8 cellular contexts compared by ENCODE assay signal in genomic region chr14:99479903-99480855, GRCh38. TPM values are rescaled to one million over a fixed set of nuclear protein-coding genes. Genes with fewer than 3 reads are reported as not detected.
DNase-seq lines count a peak whose midpoint lies in the region; ATAC-seq, FAIRE-seq and TF ChIP-seq lines count a peak whose summit lies in the region.

No MANE protein-coding gene starts in this region.

- H3K9me2 ChIP-seq in PC-9 (ENCODE audit: insufficient read depth) = no peaks in the 10 kb centered on the region

- POLR2A ChIA-PET in A673 (lab: Charles Lee; ENCODE audit: low non-redundant PET) = no interaction called here
- POLR2A ChIA-PET in PC-9 (lab: Charles Lee; ENCODE audit: unreplicated experiment) = interaction anchor here (0.6 kb wide), 3 partner anchors 17 to 825 kb away, joined by 3 to 9 read pairs (median 5); no protein-coding TSS in a partner anchor

- BruUV-seq in A673 (replicated peaks; lab: Mats Ljungman, UMichigan) (no TSS peak), PC-9 (replicated peaks; lab: Mats Ljungman, UMichigan) (no TSS peak)

- H3K27ac Mint-ChIP-seq in neural progenitor cell = peak overlapping the region; percentile 55

- FAIRE-seq in frontal cortex (lab: Jason Lieb, UNC) = no peak

- intact Hi-C loops in A673 (cut with micrococcal nuclease; ENCODE audit: unreplicated experiment) (no loop called here), PC-9 (cut with micrococcal nuclease; ENCODE audit: unreplicated experiment) (no loop called here)

- CTCF ChIA-PET in A673 (lab: Charles Lee) = interaction anchor here (0.8 kb wide), 1 partner anchor 419 kb away, joined by 3 read pairs; no protein-coding TSS in a partner anchor
- CTCF ChIA-PET in PC-9 (lab: Charles Lee) = no interaction called here

- H3K79me2 ChIP-seq in PC-9 (ENCODE audit: low read depth) = peaks cover 86% of the 10 kb centered on the region
- peaks cover 88% of the 10 kb centered on the region for H3K79me2 ChIP-seq in neural progenitor cell (ENCODE audit: low read depth)

- H3K4me2 ChIP-seq in PC-9 (peak overlapping the region; percentile 93), neural progenitor cell (peak overlapping the region; percentile 93)

- peak overlapping the region; percentile 95 for H3K4me3 Mint-ChIP-seq in neural progenitor cell

- H3K27ac ChIP-seq in A673 (ENCODE audit: low read depth, low read length, poor library complexity, severe bottlenecking) (peak overlapping the region; percentile 93), PC-9 (no peak overlapping the region), neural progenitor cell (peak overlapping the region; percentile 83), thoracic aorta (peak overlapping the region; percentile 80 to 86)

- no peaks in the 10 kb centered on the region for H3K27me3 Mint-ChIP-seq in neural progenitor cell (ENCODE audit: insufficient read depth, low read depth)

- H3K36me3 ChIP-seq in A673 (ENCODE audit: insufficient read depth, low read length, poor library complexity, severe bottlenecking) (no peaks in the 10 kb centered on the region), PC-9 (ENCODE audit: low read depth) (no peaks in the 10 kb centered on the region), neural progenitor cell (no peaks in the 10 kb centered on the region), thoracic aorta (no peaks in the 10 kb centered on the region)

- H4K20me1 ChIP-seq in PC-9 (ENCODE audit: insufficient read depth) (peaks cover 36% of the 10 kb centered on the region), neural progenitor cell (ENCODE audit: low read depth) (peaks cover 81% of the 10 kb centered on the region)

- no peak for TF ChIP-seq CTCF in A673 (conservative IDR thresholded peaks at IDR 0.05; ENCODE audit: low read depth, low read length)
- TF ChIP-seq CTCF in PC-9 (conservative IDR thresholded peaks at IDR 0.05) = no peak
- peak; percentile 28 for TF ChIP-seq CTCF in neural progenitor cell (IDR thresholded peaks at IDR 0.05)
- no peak for TF ChIP-seq CTCF in thoracic aorta (IDR thresholded peaks at IDR 0.05)

- no peaks in the 10 kb centered on the region for H3F3A ChIP-seq in PC-9 (ENCODE audit: insufficient read depth, low read depth)
- H3F3A ChIP-seq in neural progenitor cell (ENCODE audit: low read depth) = peaks cover 24% of the 10 kb centered on the region

- H3K4me1 ChIP-seq in A673 (ENCODE audit: insufficient read depth, low read length, poor library complexity, severe bottlenecking) (peaks cover 35% of the 10 kb centered on the region), PC-9 (replicated peaks; ENCODE audit: insufficient read depth) (peaks cover 22% of the 10 kb centered on the region), neural progenitor cell (peaks cover 16% of the 10 kb centered on the region), thoracic aorta (ENCODE audit: control insufficient read depth in 1 of 2, low read depth in 2 of 2) (peaks cover 18 to 27% of the 10 kb centered on the region in 2 donors)

- peak overlapping the region; percentile 49 for H3K9ac ChIP-seq in neural progenitor cell

- no peaks in the 10 kb centered on the region for H3K9me3 ChIP-seq in A673 (ENCODE audit: low read depth, low read length, poor library complexity, severe bottlenecking)
- no peaks in the 10 kb centered on the region for H3K9me3 ChIP-seq in PC-9 (ENCODE audit: insufficient read depth, low read depth)
- no peaks in the 10 kb centered on the region for H3K9me3 ChIP-seq in neural progenitor cell (ENCODE audit: low read depth)
- no peaks in the 10 kb centered on the region for H3K9me3 ChIP-seq in thoracic aorta

- DNase-seq in A673 (ENCODE audit: low spot score) (peak; percentile 46), PC-9 (peak in 1 of 2 experiments; percentile 42), frontal cortex (ENCODE audit: low spot score in 2 of 2) (peak; percentile 22 to 55), neural progenitor cell (ENCODE audit: low spot score) (peak; percentile 75), thoracic aorta (ENCODE audit: low spot score) (peak; percentile 26)
- peak; percentile 50 for DNase-seq in activated naive CD4-positive, alpha-beta T cell treated with Interleukin-2 at 50 U/mL for 16 hours

- H2AFZ ChIP-seq in PC-9 (peak overlapping the region; percentile 75; the same call in 1 of the 2 replicates), neural progenitor cell (replicated peaks) (peak overlapping the region; percentile 27)

- H3K27me3 ChIP-seq in A673 (replicated peaks; ENCODE audit: insufficient read depth, low read depth, low read length, poor library complexity) = no peaks in the 10 kb centered on the region
- H3K27me3 ChIP-seq in PC-9 (ENCODE audit: insufficient read depth, low read depth) = no peaks in the 10 kb centered on the region
- no peaks in the 10 kb centered on the region for H3K27me3 ChIP-seq in neural progenitor cell
- H3K27me3 ChIP-seq in thoracic aorta (replicated peaks; ENCODE audit: insufficient read depth) = no peaks in the 10 kb centered on the region

- H3K36me3 Mint-ChIP-seq in neural progenitor cell = no peaks in the 10 kb centered on the region

- H3K9me3 Mint-ChIP-seq in neural progenitor cell = no peaks in the 10 kb centered on the region

- peak overlapping the region; percentile 93 for H3K4me3 ChIP-seq in A673 (ENCODE audit: low read depth, low read length, poor library complexity, severe bottlenecking)
- H3K4me3 ChIP-seq in PC-9 = peak overlapping the region; percentile 76
- H3K4me3 ChIP-seq in neural progenitor cell = peak overlapping the region; percentile 96
- H3K4me3 ChIP-seq in thoracic aorta = peak overlapping the region; percentile 87

- ATAC-seq in GM18502 (IDR thresholded peaks at IDR 0.05; ENCODE audit: poor library complexity, unreplicated experiment) = peak; percentile 5
- ATAC-seq in HG03064 (IDR thresholded peaks at IDR 0.05; ENCODE audit: low read depth, unreplicated experiment) = peak; percentile 8
- peak; percentile 0 for ATAC-seq in thoracic aorta (ENCODE audit: insufficient number of reproducible peaks, low FRiP score, low read depth)

- H3K4me1 Mint-ChIP-seq in neural progenitor cell = peaks cover 30% of the 10 kb centered on the region

RNA-seq across cellular contexts. Expression of gene SETD3, which starts 0.5 kb away (rescaled TPM):
- 46.4 and 48.4 TPM in 2 replicates for total RNA-seq in A673 (2021)
- 13.0 and 13.4 TPM in 2 replicates for total RNA-seq in PC-9 (2021)
- total RNA-seq in frontal cortex = 119 TPM
- 54.7 and 68.0 TPM in 2 replicates for total RNA-seq in neural progenitor cell (ENCODE audit: low replicate concordance)
- 10 to 100 TPM; 70.8 to 76.8 TPM for total RNA-seq in thoracic aorta

RNA-seq across cellular contexts. Expression of gene CCNK, which starts 1.0 kb away (rescaled TPM):
- total RNA-seq in A673 (2021) = 88.0 and 88.2 TPM in 2 replicates
- total RNA-seq in PC-9 (2021) = 9.7 and 19.0 TPM in 2 replicates
- 19.2 TPM for total RNA-seq in frontal cortex
- total RNA-seq in neural progenitor cell (ENCODE audit: low replicate concordance) = 18.1 and 19.0 TPM in 2 replicates
- total RNA-seq in thoracic aorta = 10 to 100 TPM; 22.6 to 42.2 TPM
